12 cellular contexts compared by ENCODE assay signal in the genomic region with DNA sequence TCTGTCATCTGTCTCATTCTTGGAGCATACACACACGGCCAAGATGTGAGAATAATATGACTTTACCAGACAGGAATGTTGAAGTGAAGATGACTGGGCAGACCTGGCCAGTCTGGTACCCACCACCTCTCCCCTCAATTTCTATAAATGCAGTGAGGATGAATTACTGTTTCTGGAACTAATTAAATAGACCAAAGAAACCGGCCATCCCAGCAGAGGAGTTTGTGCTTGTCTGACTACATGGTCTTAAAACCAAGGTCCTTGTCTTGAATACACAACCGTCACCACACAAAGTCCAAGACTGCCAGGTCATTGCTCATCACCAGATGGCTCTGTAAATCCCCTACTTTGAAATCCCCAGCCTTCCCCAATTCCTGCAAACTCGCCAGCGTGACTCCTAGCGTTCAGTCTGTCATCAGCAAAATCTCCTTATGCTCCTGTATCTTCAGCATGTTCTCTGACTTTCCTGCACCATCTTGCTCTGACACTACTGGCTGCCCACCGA.
DNase-seq lines count a peak whose midpoint lies in the region; TF ChIP-seq lines count a peak whose summit lies in the region.
"Had no signal": no experiment of that assay in that cellular context is flagged by ENCODE, and none has a peak within 500 bp of the region (broad histone marks: within the 10 kb centered on the region; RNA-seq: fewer than 3 reads in every experiment).

No MANE protein-coding gene starts in this region.

- no peak for TF ChIP-seq EP300 in neural cell (conservative IDR thresholded peaks at IDR 0.05; ENCODE audit: poor library complexity, severe bottlenecking)

- H3K27ac ChIP-seq in neural cell (ENCODE audit: low read length), result peak overlapping the region; percentile 86

- H3K36me3 ChIP-seq in neural cell (ENCODE audit: insufficient read depth, low read length), result no peaks in the 10 kb centered on the region
- H3K36me3 ChIP-seq: vagina had no signal

- CTCF ChIA-PET in HEK293T (lab: Yijun Ruan, JAX), result no interaction called here

- no peak overlapping the region for H3K27ac Mint-ChIP-seq in immature natural killer cell
- H3K27ac Mint-ChIP-seq: activated naive CD8-positive, alpha-beta T cell treated with anti-CD3 and anti-CD28 coated beads for 36 hours; CD8-positive, alpha-beta memory T cell had no signal

- DNase-seq in Caki2 (ENCODE audit: low read depth), result peak; percentile 85
- DNase-seq in NCI-H446 (lab: John Stamatoyannopoulos, UW), result peak; percentile 80 to 88
- peak; percentile 38 to 89 for DNase-seq in cardiac fibroblast (ENCODE audit: low read depth in 2 of 2)
- no peak for DNase-seq in immature natural killer cell
- DNase-seq in iPS-NIHi7 (ENCODE audit: extremely low spot score), result no peak
- DNase-seq in stimulated activated CD8-positive, alpha-beta memory T cell treated with anti-CD3 and anti-CD28 coated beads, Interleukin-4, amount 100 ng/mL, for 48 hours, result no peak
- DNase-seq in HEK293T (ENCODE audit: extremely low spot score), result no peak
- DNase-seq: activated CD4-positive, alpha-beta T cell treated with anti-CD3 and anti-CD28 coated beads, Interleukin-2, amount 50 U/mL, for 4 hours; activated naive CD8-positive, alpha-beta T cell treated with anti-CD3 and anti-CD28 coated beads for 36 hours; CD8-positive, alpha-beta memory T cell had no signal

- no peaks in the 10 kb centered on the region for H3K9me2 ChIP-seq in neural cell (ENCODE audit: insufficient read depth, low read length)

- no peak overlapping the region for H3K4me3 Mint-ChIP-seq in immature natural killer cell
- H3K4me3 Mint-ChIP-seq: activated naive CD8-positive, alpha-beta T cell treated with anti-CD3 and anti-CD28 coated beads for 36 hours; CD8-positive, alpha-beta memory T cell had no signal

- no peaks in the 10 kb centered on the region for H3K9me3 ChIP-seq in neural cell (ENCODE audit: low read length)
- H3K9me3 ChIP-seq: vagina had no signal

- no peaks in the 10 kb centered on the region for H3K36me3 Mint-ChIP-seq in immature natural killer cell
- H3K36me3 Mint-ChIP-seq: activated naive CD8-positive, alpha-beta T cell treated with anti-CD3 and anti-CD28 coated beads for 36 hours; CD8-positive, alpha-beta memory T cell had no signal

- peak overlapping the region; percentile 52 for H3K9ac ChIP-seq in neural cell (ENCODE audit: low read length)

- TF ChIP-seq RAD21 in neural cell (conservative IDR thresholded peaks at IDR 0.05), result no peak

- H3F3A ChIP-seq in neural cell (ENCODE audit: insufficient read depth, low read length, poor library complexity, severe bottlenecking), result no peaks in the 10 kb centered on the region

- peaks cover 0 to 1% (median 0%) of the 10 kb centered on the region in 6 donors for H3K9me3 Mint-ChIP-seq in immature natural killer cell
- H3K9me3 Mint-ChIP-seq: activated naive CD8-positive, alpha-beta T cell treated with anti-CD3 and anti-CD28 coated beads for 36 hours; CD8-positive, alpha-beta memory T cell had no signal

- peak overlapping the region; percentile 41 for H3K4me2 ChIP-seq in neural cell (ENCODE audit: low read length)

- in situ Hi-C loops in Caki2 (cut with HindIII; ENCODE audit: low pct_unique_long_range_greater_than_20kb, low sequenced_read_pairs), result no loop called here

- H3K79me2 ChIP-seq in neural cell (replicated peaks; ENCODE audit: insufficient read depth, low read length), result no peaks in the 10 kb centered on the region

- peaks cover 0 to 5% (median 0%) of the 10 kb centered on the region in 3 donors for H3K27me3 Mint-ChIP-seq in immature natural killer cell (ENCODE audit: low read depth in 3 of 3)
- H3K27me3 Mint-ChIP-seq: activated naive CD8-positive, alpha-beta T cell treated with anti-CD3 and anti-CD28 coated beads for 36 hours had no signal

- no peaks in the 10 kb centered on the region for H3K4me1 Mint-ChIP-seq in immature natural killer cell
- H3K4me1 Mint-ChIP-seq: activated naive CD8-positive, alpha-beta T cell treated with anti-CD3 and anti-CD28 coated beads for 36 hours; CD8-positive, alpha-beta memory T cell had no signal

- POLR2A ChIA-PET in HEK293T (lab: Yijun Ruan, JAX), result no interaction called here

- TF ChIP-seq CTCF in cardiac fibroblast (IDR thresholded peaks at IDR 0.05; ENCODE audit: low read depth, low read length) (no peak), neural cell (IDR thresholded peaks at IDR 0.05; ENCODE audit: poor library complexity, severe bottlenecking) (no peak)

- H3K27me3 ChIP-seq in neural cell (ENCODE audit: insufficient read depth, low read depth, low read length), result no peaks in the 10 kb centered on the region
- H3K27me3 ChIP-seq: vagina had no signal

- no peak overlapping the region for H2AFZ ChIP-seq in neural cell (ENCODE audit: low read depth, low read length)

- no peak overlapping the region for H3K4me3 ChIP-seq in cardiac fibroblast (replicated peaks in 1 of 2; ENCODE audit: low read depth in 2 of 2, low read length in 2 of 2)
- H3K4me3 ChIP-seq in neural cell (ENCODE audit: low read length), result no peak overlapping the region
- H3K4me3 ChIP-seq: vagina had no signal

- no peaks in the 10 kb centered on the region for H4K20me1 ChIP-seq in neural cell (ENCODE audit: insufficient read depth)

TF ChIP-seq in neural cell, 6 proteins besides CTCF, POLR2A, EP300 and RAD21:
- no peak for TF ChIP-seq POLR2AphosphoS5 (IDR thresholded peaks at IDR 0.05)
- no peak for TF ChIP-seq MXI1 (conservative IDR thresholded peaks at IDR 0.05; ENCODE audit: poor library complexity, severe bottlenecking)
- TF ChIP-seq EZH2 (IDR thresholded peaks at IDR 0.05; ENCODE audit: borderline replicate concordance, insufficient read depth, low read length, poor library complexity, severe bottlenecking), result no peak
- TF ChIP-seq, protein P1, sequence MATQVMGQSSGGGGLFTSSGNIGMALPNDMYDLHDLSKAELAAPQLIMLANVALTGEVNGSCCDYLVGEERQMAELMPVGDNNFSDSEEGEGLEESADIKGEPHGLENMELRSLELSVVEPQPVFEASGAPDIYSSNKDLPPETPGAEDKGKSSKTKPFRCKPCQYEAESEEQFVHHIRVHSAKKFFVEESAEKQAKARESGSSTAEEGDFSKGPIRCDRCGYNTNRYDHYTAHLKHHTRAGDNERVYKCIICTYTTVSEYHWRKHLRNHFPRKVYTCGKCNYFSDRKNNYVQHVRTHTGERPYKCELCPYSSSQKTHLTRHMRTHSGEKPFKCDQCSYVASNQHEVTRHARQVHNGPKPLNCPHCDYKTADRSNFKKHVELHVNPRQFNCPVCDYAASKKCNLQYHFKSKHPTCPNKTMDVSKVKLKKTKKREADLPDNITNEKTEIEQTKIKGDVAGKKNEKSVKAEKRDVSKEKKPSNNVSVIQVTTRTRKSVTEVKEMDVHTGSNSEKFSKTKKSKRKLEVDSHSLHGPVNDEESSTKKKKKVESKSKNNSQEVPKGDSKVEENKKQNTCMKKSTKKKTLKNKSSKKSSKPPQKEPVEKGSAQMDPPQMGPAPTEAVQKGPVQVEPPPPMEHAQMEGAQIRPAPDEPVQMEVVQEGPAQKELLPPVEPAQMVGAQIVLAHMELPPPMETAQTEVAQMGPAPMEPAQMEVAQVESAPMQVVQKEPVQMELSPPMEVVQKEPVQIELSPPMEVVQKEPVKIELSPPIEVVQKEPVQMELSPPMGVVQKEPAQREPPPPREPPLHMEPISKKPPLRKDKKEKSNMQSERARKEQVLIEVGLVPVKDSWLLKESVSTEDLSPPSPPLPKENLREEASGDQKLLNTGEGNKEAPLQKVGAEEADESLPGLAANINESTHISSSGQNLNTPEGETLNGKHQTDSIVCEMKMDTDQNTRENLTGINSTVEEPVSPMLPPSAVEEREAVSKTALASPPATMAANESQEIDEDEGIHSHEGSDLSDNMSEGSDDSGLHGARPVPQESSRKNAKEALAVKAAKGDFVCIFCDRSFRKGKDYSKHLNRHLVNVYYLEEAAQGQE (IDR thresholded peaks at IDR 0.05; ENCODE audit: borderline replicate concordance), result no peak
- TF ChIP-seq TAF1 (IDR thresholded peaks at IDR 0.05; ENCODE audit: low read depth), result no peak
- no peak for TF ChIP-seq SMC3 (conservative IDR thresholded peaks at IDR 0.05; ENCODE audit: poor library complexity)

TF ChIP-seq in HEK293T, 16 proteins besides CTCF, POLR2A, EP300 and RAD21:
- TF ChIP-seq BHLHE40 (IDR thresholded peaks at IDR 0.05; ENCODE audit: borderline replicate concordance) (no peak), L3MBTL2 (conservative IDR thresholded peaks at IDR 0.05) (no peak), ARNT (IDR thresholded peaks at IDR 0.05) (no peak), FOXK2 (IDR thresholded peaks at IDR 0.05) (no peak), TARDBP (IDR thresholded peaks at IDR 0.05) (no peak), HDGF (IDR thresholded peaks at IDR 0.05; ENCODE audit: borderline replicate concordance) (no peak), LEF1 (IDR thresholded peaks at IDR 0.05; ENCODE audit: borderline replicate concordance) (no peak), FOXM1 (IDR thresholded peaks at IDR 0.05; ENCODE audit: borderline replicate concordance) (no peak), NFRKB (IDR thresholded peaks at IDR 0.05) (no peak), CTBP1 (IDR thresholded peaks at IDR 0.05; ENCODE audit: borderline replicate concordance) (no peak), SP1 (IDR thresholded peaks at IDR 0.05) (no peak), ELF4 (IDR thresholded peaks at IDR 0.05) (no peak), FOXA1 (IDR thresholded peaks at IDR 0.05) (no peak), SUZ12 (IDR thresholded peaks at IDR 0.05) (no peak), ZNF384 (IDR thresholded peaks at IDR 0.05) (no peak)
- TF ChIP-seq, protein P2, sequence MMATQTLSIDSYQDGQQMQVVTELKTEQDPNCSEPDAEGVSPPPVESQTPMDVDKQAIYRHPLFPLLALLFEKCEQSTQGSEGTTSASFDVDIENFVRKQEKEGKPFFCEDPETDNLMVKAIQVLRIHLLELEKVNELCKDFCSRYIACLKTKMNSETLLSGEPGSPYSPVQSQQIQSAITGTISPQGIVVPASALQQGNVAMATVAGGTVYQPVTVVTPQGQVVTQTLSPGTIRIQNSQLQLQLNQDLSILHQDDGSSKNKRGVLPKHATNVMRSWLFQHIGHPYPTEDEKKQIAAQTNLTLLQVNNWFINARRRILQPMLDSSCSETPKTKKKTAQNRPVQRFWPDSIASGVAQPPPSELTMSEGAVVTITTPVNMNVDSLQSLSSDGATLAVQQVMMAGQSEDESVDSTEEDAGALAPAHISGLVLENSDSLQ (IDR thresholded peaks at IDR 0.05), result no peak

Comparison
In these comparisons a context has a peak if more than half of its experiments do, and no peak if none do; other contexts are left out.
1. DNase-seq: peak in Caki2 (single experiment), NCI-H446 (2 of 2) and cardiac fibroblast (2 of 2); none in immature natural killer cell (0 of 3), iPS-NIHi7 (single experiment), stimulated activated CD8-positive, alpha-beta memory T cell treated with anti-CD3 and anti-CD28 coated beads, Interleukin-4, amount 100 ng/mL, for 48 hours (single experiment) and HEK293T (single experiment).